Comparison of ENCODE assay signal across 1 cellular context in the genomic region with DNA sequence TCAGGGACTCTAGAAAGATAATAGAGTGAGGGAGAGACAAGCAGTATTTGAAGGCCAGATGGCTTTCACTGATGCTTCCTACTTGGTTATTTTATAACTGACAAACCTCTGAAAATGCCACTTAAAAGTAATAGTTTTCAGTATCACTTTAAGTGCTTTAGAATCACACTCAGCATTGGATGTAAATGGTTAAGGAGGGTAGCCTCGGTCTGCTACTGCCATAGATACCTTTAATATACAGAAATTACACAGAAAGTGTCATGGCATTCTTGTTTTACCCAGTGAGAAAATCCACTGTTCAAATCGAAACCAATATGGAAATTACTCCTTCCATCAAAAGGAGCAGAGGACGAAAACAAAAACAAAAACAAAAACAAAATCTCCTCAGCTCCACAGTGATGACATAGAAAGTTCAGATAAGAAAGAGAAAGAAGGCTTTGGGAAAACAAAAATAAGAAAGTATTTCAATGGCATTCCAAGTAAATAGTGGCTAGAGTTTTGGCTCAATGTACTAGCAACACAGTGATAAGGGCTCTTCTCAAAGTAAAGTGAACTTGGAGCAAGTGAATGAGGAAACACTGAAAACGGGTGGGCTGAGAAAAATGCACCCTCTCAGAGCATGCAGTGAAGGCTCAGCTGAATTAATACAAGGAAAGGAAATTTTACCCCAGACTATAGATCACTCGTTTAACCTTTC.
TF ChIP-seq lines count a peak whose summit lies in the region.

No MANE protein-coding gene starts in this region.

TF ChIP-seq in GM12878, 131 proteins besides CTCF, POLR2A, EP300 and RAD21:
- TF ChIP-seq, protein P1, sequence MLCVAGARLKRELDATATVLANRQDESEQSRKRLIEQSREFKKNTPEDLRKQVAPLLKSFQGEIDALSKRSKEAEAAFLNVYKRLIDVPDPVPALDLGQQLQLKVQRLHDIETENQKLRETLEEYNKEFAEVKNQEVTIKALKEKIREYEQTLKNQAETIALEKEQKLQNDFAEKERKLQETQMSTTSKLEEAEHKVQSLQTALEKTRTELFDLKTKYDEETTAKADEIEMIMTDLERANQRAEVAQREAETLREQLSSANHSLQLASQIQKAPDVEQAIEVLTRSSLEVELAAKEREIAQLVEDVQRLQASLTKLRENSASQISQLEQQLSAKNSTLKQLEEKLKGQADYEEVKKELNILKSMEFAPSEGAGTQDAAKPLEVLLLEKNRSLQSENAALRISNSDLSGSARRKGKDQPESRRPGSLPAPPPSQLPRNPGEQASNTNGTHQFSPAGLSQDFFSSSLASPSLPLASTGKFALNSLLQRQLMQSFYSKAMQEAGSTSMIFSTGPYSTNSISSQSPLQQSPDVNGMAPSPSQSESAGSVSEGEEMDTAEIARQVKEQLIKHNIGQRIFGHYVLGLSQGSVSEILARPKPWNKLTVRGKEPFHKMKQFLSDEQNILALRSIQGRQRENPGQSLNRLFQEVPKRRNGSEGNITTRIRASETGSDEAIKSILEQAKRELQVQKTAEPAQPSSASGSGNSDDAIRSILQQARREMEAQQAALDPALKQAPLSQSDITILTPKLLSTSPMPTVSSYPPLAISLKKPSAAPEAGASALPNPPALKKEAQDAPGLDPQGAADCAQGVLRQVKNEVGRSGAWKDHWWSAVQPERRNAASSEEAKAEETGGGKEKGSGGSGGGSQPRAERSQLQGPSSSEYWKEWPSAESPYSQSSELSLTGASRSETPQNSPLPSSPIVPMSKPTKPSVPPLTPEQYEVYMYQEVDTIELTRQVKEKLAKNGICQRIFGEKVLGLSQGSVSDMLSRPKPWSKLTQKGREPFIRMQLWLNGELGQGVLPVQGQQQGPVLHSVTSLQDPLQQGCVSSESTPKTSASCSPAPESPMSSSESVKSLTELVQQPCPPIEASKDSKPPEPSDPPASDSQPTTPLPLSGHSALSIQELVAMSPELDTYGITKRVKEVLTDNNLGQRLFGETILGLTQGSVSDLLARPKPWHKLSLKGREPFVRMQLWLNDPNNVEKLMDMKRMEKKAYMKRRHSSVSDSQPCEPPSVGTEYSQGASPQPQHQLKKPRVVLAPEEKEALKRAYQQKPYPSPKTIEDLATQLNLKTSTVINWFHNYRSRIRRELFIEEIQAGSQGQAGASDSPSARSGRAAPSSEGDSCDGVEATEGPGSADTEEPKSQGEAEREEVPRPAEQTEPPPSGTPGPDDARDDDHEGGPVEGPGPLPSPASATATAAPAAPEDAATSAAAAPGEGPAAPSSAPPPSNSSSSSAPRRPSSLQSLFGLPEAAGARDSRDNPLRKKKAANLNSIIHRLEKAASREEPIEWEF (IDR thresholded peaks at IDR 0.05; ENCODE audit: insufficient replicate concordance, low read depth, low read length) = no peak
- TF ChIP-seq IRF4 (IDR thresholded peaks at IDR 0.05; ENCODE audit: low read depth, low read length) = no peak
- no peak for TF ChIP-seq RB1 (IDR thresholded peaks at IDR 0.05; ENCODE audit: borderline replicate concordance)
- peak; percentile 15; the same call in 1 of the 2 replicates for TF ChIP-seq JUNB (IDR thresholded peaks at IDR 0.05)
- TF ChIP-seq ZNF24 (IDR thresholded peaks at IDR 0.05) = no peak
